In genomic region chr1:193473932-193474331, GRCh38 we compare ENCODE assay signal across 17 cellular contexts.
DNase-seq lines count a peak whose midpoint lies in the region; ATAC-seq and TF ChIP-seq lines count a peak whose summit lies in the region.
"Had no signal": no experiment of that assay in that cellular context is flagged by ENCODE, and none has a peak within 500 bp of the region (broad histone marks: within the 10 kb centered on the region; RNA-seq: fewer than 3 reads in every experiment).

No MANE protein-coding gene starts in this region.

- no TSS peak for BruUV-seq in OCI-LY7 (replicated peaks; lab: Mats Ljungman, UMichigan)

- H3K4me2 ChIP-seq in OCI-LY7 (ENCODE audit: low read length): peak overlapping the region; percentile 17; the same call in 1 of the 2 replicates
- H3K4me2 ChIP-seq: A549 had no signal

- H4K20me1 ChIP-seq in OCI-LY7 (ENCODE audit: insufficient read depth, low read length): no peaks in the 10 kb centered on the region

- no peaks in the 10 kb centered on the region for H3K79me2 ChIP-seq in OCI-LY7 (ENCODE audit: insufficient read depth, low read depth, low read length)

- no peak for TF ChIP-seq POLR2A in right lobe of liver (IDR thresholded peaks at IDR 0.05)

- H3K36me3 ChIP-seq in OCI-LY7 (ENCODE audit: insufficient read depth, low read length): no peaks in the 10 kb centered on the region
- no peaks in the 10 kb centered on the region for H3K36me3 ChIP-seq in right lobe of liver

- H2AFZ ChIP-seq in OCI-LY7 (ENCODE audit: low read length): peak overlapping the region; percentile 17; the same call in 1 of the 2 replicates

- CTCF ChIA-PET in OCI-LY7 (lab: Charles Lee; ENCODE audit: unreplicated experiment): no interaction called here

- H3K4me1 Mint-ChIP-seq in T-helper 2 cell treated with Interferon-gamma antibody and Interleukin-4, amounts not matched to agents 5 μg/mL and 100 μg/mL, for 36 hours (ENCODE audit: low read depth): peaks cover 45% of the 10 kb centered on the region
- peaks cover 16% of the 10 kb centered on the region for H3K4me1 Mint-ChIP-seq in T-helper 17 cell

- WGBS in right lobe of liver (ENCODE audit: insufficient coverage, low coverage, low lambda C conversion rate, missing lambda C conversion rate): 34% methylated on average over 4 of the region's 4 CpGs

- H3K9me3 ChIP-seq in OCI-LY7 (ENCODE audit: low read length): no peaks in the 10 kb centered on the region
- H3K9me3 ChIP-seq in right lobe of liver: no peaks in the 10 kb centered on the region
- no peaks in the 10 kb centered on the region for H3K9me3 ChIP-seq in T-helper 17 cell (ENCODE audit: control insufficient read depth, low read length, poor library complexity, severe bottlenecking)
- H3K9me3 ChIP-seq: A549 had no signal

- no peak for DNase-seq in T-helper 2 cell treated with Interferon-gamma antibody and Interleukin-4, amounts not matched to agents 5 μg/mL and 100 μg/mL, for 36 hours (ENCODE audit: low spot score)
- DNase-seq in T-helper 2 cell (no peak), OCI-LY7 (ENCODE audit: low spot score) (peak; percentile 18), right lobe of liver (no peak), Kasumi-1 (lab: John Stamatoyannopoulos, UW) (no peak), T-helper 17 cell (no peak), NCI-H146 treated with DMSO at 0.1 percent for 48 hours (lab: John Stamatoyannopoulos, UW; ENCODE audit: unreplicated experiment) (no peak)
- DNase-seq: AML-193; Calu3; CD8-positive, alpha-beta T cell; DMS79 treated with DMSO at 0.1 percent for 48 hours; GF-D8; H9 had no signal

- ATAC-seq in right lobe of liver (peak in 2 of 4 donors; percentile 15 to 32), T-helper 17 cell (no peak)
- ATAC-seq: A549; CD8-positive, alpha-beta T cell; GM12878 had no signal

- TF ChIP-seq CTCF in OCI-LY7 (conservative IDR thresholded peaks at IDR 0.05; ENCODE audit: low read length) (no peak), right lobe of liver (IDR thresholded peaks at IDR 0.05) (no peak)

- H3K4me3 ChIP-seq in OCI-LY7 (ENCODE audit: low read depth, low read length, poor library complexity, severe bottlenecking) (no peak overlapping the region), right lobe of liver (peak overlapping the region in 2 of 3 donors; percentile 6 to 12)
- H3K4me3 ChIP-seq: A549, GM12878 had no signal

- no peak overlapping the region for H3K4me3 Mint-ChIP-seq in T-helper 2 cell treated with Interferon-gamma antibody and Interleukin-4, amounts not matched to agents 5 μg/mL and 100 μg/mL, for 36 hours
- no peak overlapping the region for H3K4me3 Mint-ChIP-seq in T-helper 17 cell
- H3K4me3 Mint-ChIP-seq: CD8-positive, alpha-beta T cell; H9 had no signal

- H3K9me2 ChIP-seq in OCI-LY7 (ENCODE audit: insufficient read depth, low read length): no peaks in the 10 kb centered on the region

- H3K9me3 Mint-ChIP-seq in T-helper 2 cell treated with Interferon-gamma antibody and Interleukin-4, amounts not matched to agents 5 μg/mL and 100 μg/mL, for 36 hours: peaks cover 56% of the 10 kb centered on the region
- H3K9me3 Mint-ChIP-seq: H9 had no signal

- intact Hi-C loops in OCI-LY7 (cut with micrococcal nuclease; ENCODE audit: unreplicated experiment): no loop called here
- intact Hi-C loops in right lobe of liver (cut with DNase I): no loop called here

- H3K27ac ChIP-seq in OCI-LY7 (ENCODE audit: low read depth, low read length, poor library complexity, severe bottlenecking) (no peak overlapping the region), right lobe of liver (no peak overlapping the region)
- H3K27ac ChIP-seq: 22Rv1, A549, C4-2B had no signal

- H3K27me3 ChIP-seq in right lobe of liver: no peaks in the 10 kb centered on the region

- POLR2A ChIA-PET in OCI-LY7 (lab: Charles Lee): interaction anchor here (1.4 to 2.6 kb wide), 2 partner anchors 11 to 801 kb away, joined by 3 to 11 read pairs; no protein-coding TSS in a partner anchor

- peak overlapping the region; percentile 12 for H3K27ac Mint-ChIP-seq in T-helper 2 cell treated with Interferon-gamma antibody and Interleukin-4, amounts not matched to agents 5 μg/mL and 100 μg/mL, for 36 hours
- no peak overlapping the region for H3K27ac Mint-ChIP-seq in T-helper 17 cell
- H3K27ac Mint-ChIP-seq: CD8-positive, alpha-beta T cell; H9 had no signal

- no peaks in the 10 kb centered on the region for H3K27me3 Mint-ChIP-seq in T-helper 2 cell treated with Interferon-gamma antibody and Interleukin-4, amounts not matched to agents 5 μg/mL and 100 μg/mL, for 36 hours (ENCODE audit: low read depth)
- no peaks in the 10 kb centered on the region for H3K27me3 Mint-ChIP-seq in T-helper 17 cell

- H3K4me1 ChIP-seq in OCI-LY7 (ENCODE audit: insufficient read depth, low read length, poor library complexity, severe bottlenecking): peaks cover 16% of the 10 kb centered on the region
- H3K4me1 ChIP-seq in right lobe of liver: no peaks in the 10 kb centered on the region
- H3K4me1 ChIP-seq: A549 had no signal

- peaks cover 56% of the 10 kb centered on the region for H3K36me3 Mint-ChIP-seq in T-helper 2 cell treated with Interferon-gamma antibody and Interleukin-4, amounts not matched to agents 5 μg/mL and 100 μg/mL, for 36 hours (ENCODE audit: low read depth)
- peaks cover 6% of the 10 kb centered on the region for H3K36me3 Mint-ChIP-seq in T-helper 17 cell (ENCODE audit: low read depth)
